ENCODE assay signal across 18 cellular contexts in the genomic region with DNA sequence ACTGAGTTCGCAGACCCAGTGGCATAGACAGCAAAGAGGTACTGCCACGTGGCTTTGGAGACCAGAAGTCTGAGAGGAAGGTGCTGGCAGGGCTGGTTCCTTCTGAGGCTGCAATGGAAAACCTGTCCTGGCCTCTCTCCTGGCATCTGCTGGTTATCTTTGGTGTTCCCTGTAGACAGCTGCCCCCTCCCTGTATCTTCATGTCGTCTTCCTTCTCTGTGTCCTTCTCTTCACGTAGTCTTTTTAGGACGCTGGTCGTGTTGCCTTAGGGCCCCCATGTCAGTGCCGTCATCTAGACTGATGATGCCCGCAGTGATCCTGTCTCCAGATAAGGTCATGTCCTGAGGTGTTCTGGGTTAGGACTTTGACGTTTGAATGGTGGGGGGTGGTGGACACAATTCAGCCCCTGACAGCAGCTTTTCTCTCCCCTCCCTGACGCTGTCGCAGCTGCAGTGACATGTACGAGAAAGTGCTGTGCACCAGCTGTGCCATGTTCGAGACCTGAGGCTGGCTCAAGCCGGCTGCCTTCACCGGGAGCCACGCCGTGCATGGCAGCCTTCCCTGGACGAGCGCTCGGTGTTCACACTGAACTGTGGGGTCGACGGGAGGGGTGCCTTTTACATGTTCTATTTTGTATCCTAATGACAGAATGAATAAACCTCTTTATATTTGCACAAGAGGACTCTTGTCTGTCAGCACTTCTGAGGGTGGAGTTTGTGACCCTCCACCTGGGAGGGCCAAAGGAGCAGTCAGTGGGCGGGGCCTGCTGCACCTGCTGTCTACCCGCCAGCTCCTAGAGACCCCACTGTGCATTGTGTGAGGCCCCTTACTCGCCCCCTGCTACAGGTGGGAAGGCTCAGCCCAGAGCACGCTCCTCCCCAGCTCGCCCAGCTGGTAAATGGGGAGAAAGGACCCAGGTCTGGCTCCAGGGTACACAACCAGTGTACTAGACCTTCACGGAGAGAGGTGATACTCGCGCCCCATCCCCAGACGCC. TPM values are rescaled to one million over a fixed set of nuclear protein-coding genes. Genes with fewer than 3 reads are reported as not detected.
A peak's percentile ranks its signal among the peaks of the same experiment; 100 is the strongest.
DNase-seq lines count a peak whose midpoint lies in the region; ATAC-seq, FAIRE-seq and TF ChIP-seq lines count a peak whose summit lies in the region.
"Had no signal": no experiment of that assay in that cellular context is flagged by ENCODE, and none has a peak within 500 bp of the region (broad histone marks: within the 10 kb centered on the region; RNA-seq: fewer than 3 reads in every experiment).

No MANE protein-coding gene starts in this region.

- DNase-seq in left ventricle myocardium superior (peak; percentile 10), heart right ventricle (no peak), T-helper 17 cell (no peak), neural crest cell (ENCODE audit: low read depth, low spot score) (no peak), D721Med (ENCODE audit: insufficient read length, low spot score) (no peak), NCI-H1048 (lab: John Stamatoyannopoulos, UW) (no peak)
- DNase-seq: H7, KG1, NCI-H1092, NCI-H1694 treated with DMSO at 0.1 percent for 48 hours, NCI-H2107, NCI-H446, NCI-H774, RPMI8226 had no signal

- H3K36me3 Mint-ChIP-seq in T-helper 17 cell (ENCODE audit: low read depth) (peaks cover 6% of the 10 kb centered on the region), neural crest cell (ENCODE audit: low read depth) (peaks cover 7% of the 10 kb centered on the region)

- H3K4me1 ChIP-seq in heart right ventricle: peaks cover 6 to 16% (median 11%) of the 10 kb centered on the region in 9 donors
- H3K4me1 ChIP-seq in thymus (ENCODE audit: control insufficient read depth, insufficient read depth, low read length): peaks cover 56% of the 10 kb centered on the region

- H3K4me3 Mint-ChIP-seq in T-helper 17 cell: no peak overlapping the region
- peak overlapping the region; percentile 67 for H3K4me3 Mint-ChIP-seq in neural crest cell

- no peaks in the 10 kb centered on the region for H3K9me3 Mint-ChIP-seq in neural crest cell

- no peak overlapping the region for H3K4me3 ChIP-seq in heart right ventricle
- H3K4me3 ChIP-seq in thymus (ENCODE audit: low read length): no peak overlapping the region
- H3K4me3 ChIP-seq: A549; BLaER1 treated with 17β-estradiol and CSF1 and Interleukin-3, amounts not matched to agents 10 nM and 100 nM had no signal

- H3K27ac ChIP-seq in heart right ventricle (no peak overlapping the region), thymus (ENCODE audit: low read depth) (peak overlapping the region; percentile 36)
- H3K27ac ChIP-seq: A549; BLaER1 treated with 17β-estradiol and CSF1 and Interleukin-3, amounts not matched to agents 10 nM and 100 nM had no signal

- H3K9me3 ChIP-seq in heart right ventricle (no peaks in the 10 kb centered on the region), T-helper 17 cell (ENCODE audit: control insufficient read depth, low read length, poor library complexity, severe bottlenecking) (no peaks in the 10 kb centered on the region), thymus (ENCODE audit: control insufficient read depth) (no peaks in the 10 kb centered on the region)
- H3K9me3 ChIP-seq: A549; BLaER1 treated with 17β-estradiol and CSF1 and Interleukin-3, amounts not matched to agents 10 nM and 100 nM had no signal

- H3K27me3 ChIP-seq in heart right ventricle: no peaks in the 10 kb centered on the region
- H3K27me3 ChIP-seq in thymus (ENCODE audit: control insufficient read depth, insufficient read depth): no peaks in the 10 kb centered on the region
- H3K27me3 ChIP-seq: BLaER1 treated with 17β-estradiol and CSF1 and Interleukin-3, amounts not matched to agents 10 nM and 100 nM had no signal

- H3K27ac Mint-ChIP-seq in T-helper 17 cell: peak overlapping the region; percentile 54
- H3K27ac Mint-ChIP-seq in neural crest cell (ENCODE audit: unreplicated experiment): no peak overlapping the region

- 87 to 91% methylated on average over 31 of the region's 31 CpGs for WGBS in heart right ventricle, 2 donors
- 91% methylated on average over 31 of the region's 31 CpGs for WGBS in thymus

- H3K27me3 Mint-ChIP-seq in T-helper 17 cell: no peaks in the 10 kb centered on the region
- H3K27me3 Mint-ChIP-seq in neural crest cell (ENCODE audit: low read depth): no peaks in the 10 kb centered on the region

- intact Hi-C loops in left ventricle myocardium superior (cut with micrococcal nuclease): no loop called here
- intact Hi-C loops in heart right ventricle (cut with DNase I): loop anchor here in 1 of 10 donors (5.0 kb wide), 1 partner anchor 33 kb away; no protein-coding TSS in a partner anchor

- no peak for ATAC-seq in left ventricle myocardium superior
- no peak for ATAC-seq in heart right ventricle
- no peak for ATAC-seq in T-helper 17 cell
- no peak for ATAC-seq in HG03457 (IDR thresholded peaks at IDR 0.05; ENCODE audit: unreplicated experiment)
- ATAC-seq: A549 had no signal

- H3K4me1 Mint-ChIP-seq in T-helper 17 cell (peaks cover 25% of the 10 kb centered on the region), neural crest cell (peaks cover 11% of the 10 kb centered on the region)

- TF ChIP-seq CTCF in heart right ventricle (IDR thresholded peaks at IDR 0.05): no peak
- TF ChIP-seq CTCF in neural crest cell (conservative IDR thresholded peaks at IDR 0.05): no peak
- no peak for TF ChIP-seq CTCF in D721Med (IDR thresholded peaks at IDR 0.05; ENCODE audit: insufficient read depth, missing control alignments)

- peaks cover 0 to 77% (median 28%) of the 10 kb centered on the region in 9 donors for H3K36me3 ChIP-seq in heart right ventricle
- peaks cover 44% of the 10 kb centered on the region for H3K36me3 ChIP-seq in thymus (ENCODE audit: control insufficient read depth, insufficient read depth)

- no peak for FAIRE-seq in D721Med (lab: Jason Lieb, UNC)
- FAIRE-seq: A549 had no signal

RNA-seq across cellular contexts. Expression of gene SIVA1, which starts 6.3 kb away (rescaled TPM):
- total RNA-seq in left ventricle myocardium superior (65.1 TPM), heart right ventricle (10 to 100 TPM; 43.3 to 69.6 (median 50.8) TPM), T-helper 17 cell (10 to 100 TPM; 76.2 to 85.7 TPM), neural crest cell (109 and 121 TPM in 2 replicates)
- polyA plus RNA-seq in heart right ventricle (100 to 1,000 TPM in 1 of 2 donors, 10 to 100 TPM in 1; 78.6 to 203 TPM), thymus (143 TPM)

RNA-seq across cellular contexts. Expression of gene ADSS1, which starts 35.2 kb away (rescaled TPM):
- total RNA-seq in left ventricle myocardium superior: 226 TPM
- 100 to 1,000 TPM; 159 to 295 (median 195) TPM for total RNA-seq in heart right ventricle
- 100 to 1,000 TPM in 1 of 2 donors, 10 to 100 TPM in 1; 74.6 to 220 TPM for polyA plus RNA-seq in heart right ventricle
- 1 to 10 TPM; 2.4 to 2.9 TPM for total RNA-seq in T-helper 17 cell
- total RNA-seq in neural crest cell: 4.4 and 5.0 TPM in 2 replicates
- polyA plus RNA-seq in thymus: 4.0 TPM

RNA-seq across cellular contexts. Expression of gene AKT1, which starts 36.3 kb away (rescaled TPM):
- total RNA-seq in left ventricle myocardium superior (142 TPM), heart right ventricle (100 to 1,000 TPM in 9 of 10 donors, 10 to 100 TPM in 1; 98.1 to 152 (median 141) TPM), T-helper 17 cell (10 to 100 TPM; 72.4 to 77.2 TPM), neural crest cell (179 and 191 TPM in 2 replicates)
- polyA plus RNA-seq in heart right ventricle (100 to 1,000 TPM in 1 of 2 donors, 10 to 100 TPM in 1; 95.7 to 112 TPM), thymus (90.9 TPM)

RNA-seq across cellular contexts. Expression of gene ZBTB42, which starts 41.6 kb away (rescaled TPM):
- total RNA-seq in left ventricle myocardium superior (5.3 TPM), heart right ventricle (1 to 10 TPM; 4.3 to 9.2 (median 6.9) TPM), T-helper 17 cell (1 to 10 TPM; 2.7 to 3.3 TPM), neural crest cell (2.2 and 2.7 TPM in 2 replicates)
- polyA plus RNA-seq in heart right ventricle (1 to 10 TPM; 1.8 to 5.9 TPM), thymus (3.2 TPM)

Comparison
In these comparisons a context has a peak if more than half of its experiments do, and no peak if none do; other contexts are left out.
1. RNA of gene ADSS1, which starts 35.2 kb away (total RNA-seq): 226 TPM in left ventricle myocardium superior (single experiment) and 159 to 295 TPM in heart right ventricle; 4.4 to 5.0 TPM in neural crest cell and 2.4 to 2.9 TPM in T-helper 17 cell; every median in the first group is over 10 times any median in the second.